ENCODE assay signal across 8 cellular contexts in the genomic region with DNA sequence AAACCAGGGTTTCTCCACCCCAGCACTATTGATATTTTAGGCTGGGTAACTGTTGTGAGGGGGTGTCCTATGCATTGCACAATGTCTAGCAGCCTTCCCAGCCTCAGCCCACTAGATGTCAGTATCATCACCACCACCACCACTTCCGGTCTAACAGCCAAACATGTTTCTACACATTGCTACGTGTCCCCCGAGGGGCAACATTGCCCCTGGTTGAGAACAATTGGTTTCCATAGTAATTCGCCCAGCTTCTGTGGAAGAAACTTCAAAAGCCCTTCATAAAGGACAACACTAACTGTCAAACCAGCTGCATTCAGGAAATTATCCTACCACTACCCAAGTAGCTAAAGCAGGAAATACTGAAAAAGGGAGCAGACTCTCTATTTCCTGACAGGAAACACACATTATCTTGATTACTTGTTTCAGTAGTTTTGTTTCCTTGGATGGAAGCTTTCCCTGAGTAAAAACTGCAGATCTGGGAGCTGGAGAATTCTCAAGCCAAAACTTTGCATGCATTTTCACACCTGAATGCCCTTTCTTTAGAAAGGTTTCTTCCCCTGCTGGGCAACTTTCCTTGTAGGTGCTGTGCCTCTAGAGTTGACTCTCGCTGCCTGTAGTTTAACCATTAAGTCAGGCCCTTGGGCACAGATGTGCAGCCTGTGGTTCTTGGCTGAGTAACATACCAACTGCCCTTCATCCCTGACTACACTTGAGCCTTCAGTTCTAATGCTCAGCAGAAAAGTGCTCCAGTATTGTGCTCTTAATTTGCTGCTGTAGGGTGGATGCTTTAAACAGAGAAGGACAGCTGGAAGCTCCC. TPM values are rescaled to one million over a fixed set of nuclear protein-coding genes. Genes with fewer than 3 reads are reported as not detected.
DNase-seq lines count a peak whose midpoint lies in the region; ATAC-seq and TF ChIP-seq lines count a peak whose summit lies in the region.

No MANE protein-coding gene starts in this region.

- peaks cover 14% of the 10 kb centered on the region for H3K4me1 ChIP-seq in CD4-positive, alpha-beta memory T cell (ENCODE audit: insufficient read depth, low read length)
- H3K4me1 ChIP-seq in hepatocyte (ENCODE audit: insufficient read depth) = no peaks in the 10 kb centered on the region

- ATAC-seq in GM19324 (IDR thresholded peaks at IDR 0.05; ENCODE audit: low FRiP score, unreplicated experiment) (peak; percentile 96), HG03354 (IDR thresholded peaks at IDR 0.05; ENCODE audit: poor library complexity, severe bottlenecking, unreplicated experiment) (peak; percentile 99)

- CTCF ChIA-PET in CD4-positive, alpha-beta memory T cell (lab: Charles Lee; ENCODE audit: partially characterized antibody) = interaction anchor here (0.8 to 8.4 kb wide), 16 partner anchors 9 to 599 kb away, joined by 3 to 84 read pairs (median 4); partner anchors contain the start of gene PKHD1

- H3K9me2 ChIP-seq in hepatocyte (replicated peaks; ENCODE audit: insufficient read depth) = no peaks in the 10 kb centered on the region

- peak overlapping the region; percentile 49 for H3K4me2 ChIP-seq in hepatocyte

- no peaks in the 10 kb centered on the region for H3K36me3 Mint-ChIP-seq in CD4-positive, alpha-beta memory T cell

- H3K27me3 Mint-ChIP-seq in CD4-positive, alpha-beta memory T cell = peaks cover 0 to 2% of the 10 kb centered on the region in 2 donors

- H3K27me3 ChIP-seq in CD4-positive, alpha-beta memory T cell (ENCODE audit: insufficient read depth, low read length) = no peaks in the 10 kb centered on the region
- no peaks in the 10 kb centered on the region for H3K27me3 ChIP-seq in hepatocyte

- peaks cover 0 to 2% (median 0%) of the 10 kb centered on the region in 8 donors for H3K9me3 Mint-ChIP-seq in CD4-positive, alpha-beta memory T cell

- H3K27ac Mint-ChIP-seq in CD4-positive, alpha-beta memory T cell = peak overlapping the region; percentile 30 to 96 (median 80)

- intact Hi-C loops in CD4-positive, alpha-beta memory T cell (cut with micrococcal nuclease) = loop anchor here (1.0 to 10.0 kb wide), 2 partner anchors 361 to 600 kb away; partner anchors contain the start of gene EFHC1

- WGBS in hepatocyte (ENCODE audit: low lambda C conversion rate, missing lambda C conversion rate) = 22% methylated on average over 5 of the region's 5 CpGs

- H3K4me3 Mint-ChIP-seq in CD4-positive, alpha-beta memory T cell = peak overlapping the region; percentile 80 to 92 (median 86)

- no peaks in the 10 kb centered on the region for H3K36me3 ChIP-seq in CD4-positive, alpha-beta memory T cell (ENCODE audit: insufficient read depth, low read length)
- H3K36me3 ChIP-seq in hepatocyte (replicated peaks; ENCODE audit: insufficient read depth, low read depth) = no peaks in the 10 kb centered on the region

- peaks cover 11 to 14% (median 12%) of the 10 kb centered on the region in 4 donors for H3K4me1 Mint-ChIP-seq in CD4-positive, alpha-beta memory T cell

- peak overlapping the region in 1 of 2 donors; percentile 36 for H3K4me3 ChIP-seq in CD4-positive, alpha-beta memory T cell (ENCODE audit: low read length in 2 of 2)
- no peak overlapping the region for H3K4me3 ChIP-seq in hepatocyte

- no peaks in the 10 kb centered on the region for H3K79me2 ChIP-seq in hepatocyte

- H3K9me3 ChIP-seq in CD4-positive, alpha-beta memory T cell (ENCODE audit: control insufficient read depth in 1 of 2, low read length in 2 of 2) = no peaks in the 10 kb centered on the region
- H3K9me3 ChIP-seq in hepatocyte (ENCODE audit: low read depth) = no peaks in the 10 kb centered on the region

- no peaks in the 10 kb centered on the region for H4K20me1 ChIP-seq in hepatocyte (ENCODE audit: insufficient read depth, poor library complexity, severe bottlenecking)

- peak; percentile 56 for TF ChIP-seq CTCF in hepatocyte (IDR thresholded peaks at IDR 0.05; ENCODE audit: poor library complexity)

- H2AFZ ChIP-seq in hepatocyte = peak overlapping the region; percentile 50

- POLR2A ChIA-PET in CD4-positive, alpha-beta memory T cell (lab: Charles Lee; ENCODE audit: partially characterized antibody) = interaction anchor here (0.6 to 1.5 kb wide), 3 partner anchors 199 to 588 kb away, joined by 3 to 4 read pairs (median 3); no protein-coding TSS in a partner anchor

- H3K27ac ChIP-seq in CD4-positive, alpha-beta memory T cell (ENCODE audit: low read depth, low read length) = no peak overlapping the region
- no peak overlapping the region for H3K27ac ChIP-seq in hepatocyte

- DNase-seq in CD4-positive, alpha-beta memory T cell = peak; percentile 59 to 68 (median 60)
- DNase-seq in RKO (ENCODE audit: low spot score) (peak; percentile 64), hepatocyte (ENCODE audit: low spot score) (peak; percentile 73), COR-L47 (lab: John Stamatoyannopoulos, UW) (no peak)
- peak; percentile 34 for DNase-seq in activated T-helper 9 cell treated with anti-CD3 and anti-CD28 coated beads, Interleukin-2, amount 50 U/mL, for 16 hours (ENCODE audit: low read depth)
- DNase-seq in stimulated activated CD4-positive, alpha-beta T cell treated with anti-CD3 and anti-CD28 coated beads, Interleukin-15, amount 100 ng/mL, for 1 hour (ENCODE audit: low read depth in 1 of 2, low spot score in 1 of 2) = peak; percentile 12 to 15

RNA-seq across cellular contexts. Expression of gene PKHD1, which starts 23.6 kb away (rescaled TPM):
- total RNA-seq in CD4-positive, alpha-beta memory T cell = not detected
- not detected for polyA plus RNA-seq in CD4-positive, alpha-beta memory T cell
- total RNA-seq in hepatocyte = 3.3 TPM in 2 replicates
- 0.47 and 1.0 TPM in 2 replicates for polyA plus RNA-seq in hepatocyte
